Comparison of ENCODE assay signal across 33 cellular contexts in genomic region chr12:132043216-132043615, GRCh38.
"Had no signal": no experiment of that assay in that cellular context is flagged by ENCODE, and none has a peak within 500 bp of the region (broad histone marks: within the 10 kb centered on the region; RNA-seq: fewer than 3 reads in every experiment).

No MANE protein-coding gene starts in this region.

- H3K27ac Mint-ChIP-seq: activated B cell treated with CpG ODN at 0.5 μM for 24 hours; activated CD8-positive, alpha-beta T cell treated with anti-CD3 and anti-CD28 coated beads, Interleukin-2, amount 10 ng/mL, durations not matched to agents 7 days and 5 days; activated naive CD8-positive, alpha-beta T cell treated with anti-CD3 and anti-CD28 coated beads, Interleukin-2, amount 10 ng/mL, durations not matched to agents 7 days and 5 days had no signal

- H3K9me3 ChIP-seq: ascending aorta had no signal

- H3K27ac ChIP-seq: ascending aorta, VCaP had no signal

- FAIRE-seq: RCC 7860 had no signal

- DNase-seq: activated B cell treated with CpG ODN at 0.5 μM for 24 hours; activated CD4-positive, alpha-beta T cell treated with anti-CD3 and anti-CD28 coated beads for 4 hours; activated CD4-positive, alpha-beta T cell treated with anti-CD3 and anti-CD28 coated beads, Interleukin-2, amount 50 U/mL, for 1 hour; activated CD4-positive, CD25-positive, alpha-beta regulatory T cell treated with anti-CD3 and anti-CD28 coated beads, Interleukin-2, amount 50 U/mL, for 72 hours; activated CD8-positive, alpha-beta T cell treated with anti-CD3 and anti-CD28 coated beads, Interleukin-2, amount 10 ng/mL, durations not matched to agents 7 days and 5 days; activated effector memory CD4-positive, alpha-beta T cell treated with Interleukin-2 at 50 U/mL for 16 hours; activated naive CD4-positive, alpha-beta T cell treated with anti-CD3 and anti-CD28 coated beads, Interleukin-2, amount 50 U/mL, for 16 hours; activated naive CD8-positive, alpha-beta T cell treated with anti-CD3 and anti-CD28 coated beads, Interleukin-2, amount 10 ng/mL, durations not matched to agents 7 days and 5 days; activated T-cell treated with anti-CD3 and anti-CD28 coated beads, Interleukin-2, amount 50 U/mL, for 24 hours; amygdala; central memory CD4-positive, alpha-beta T cell; Kasumi-1; KG1; MM.1S; MV-4-11; NCI-H1092; NCI-H1436 treated with DMSO at 0.1 percent for 48 hours; NCI-H1694 treated with DMSO at 0.1 percent for 48 hours; NCI-H2029; NCI-H345; NCI-H510A; NCI-H526; NCI-H748 treated with DMSO at 0.1 percent for 48 hours; NK-92 treated with Interleukin-12 subunit alpha and Interleukin-12 subunit beta, amount 100 ng/mL, for 24 hours; PC-3; Right ventricle myocardium superior; SW 1271; T-helper 1 cell; T-helper 2 cell; T-helper 9 cell had no signal

- H3K4me1 Mint-ChIP-seq: activated B cell treated with CpG ODN at 0.5 μM for 24 hours had no signal

- H3K27me3 ChIP-seq: ascending aorta had no signal

- H3K4me3 Mint-ChIP-seq: activated B cell treated with CpG ODN at 0.5 μM for 24 hours; activated CD8-positive, alpha-beta T cell treated with anti-CD3 and anti-CD28 coated beads, Interleukin-2, amount 10 ng/mL, durations not matched to agents 7 days and 5 days; activated naive CD8-positive, alpha-beta T cell treated with anti-CD3 and anti-CD28 coated beads, Interleukin-2, amount 10 ng/mL, durations not matched to agents 7 days and 5 days; activated T-cell treated with anti-CD3 and anti-CD28 coated beads, Interleukin-2, amount 50 U/mL, for 24 hours had no signal

- H3K27me3 Mint-ChIP-seq: activated B cell treated with CpG ODN at 0.5 μM for 24 hours; activated naive CD8-positive, alpha-beta T cell treated with anti-CD3 and anti-CD28 coated beads, Interleukin-2, amount 10 ng/mL, durations not matched to agents 7 days and 5 days; activated T-cell treated with anti-CD3 and anti-CD28 coated beads, Interleukin-2, amount 50 U/mL, for 24 hours had no signal

- H3K4me1 ChIP-seq: ascending aorta had no signal

- ATAC-seq: activated CD8-positive, alpha-beta T cell treated with anti-CD3 and anti-CD28 coated beads, Interleukin-2, amount 10 ng/mL, durations not matched to agents 7 days and 5 days; PC-3 had no signal

- H3K4me3 ChIP-seq: ascending aorta had no signal

- H3K9me3 Mint-ChIP-seq: activated B cell treated with CpG ODN at 0.5 μM for 24 hours; activated naive CD8-positive, alpha-beta T cell treated with anti-CD3 and anti-CD28 coated beads, Interleukin-2, amount 10 ng/mL, durations not matched to agents 7 days and 5 days; activated T-cell treated with anti-CD3 and anti-CD28 coated beads, Interleukin-2, amount 50 U/mL, for 24 hours had no signal
